ENCODE assay signal across 9 cellular contexts in genomic region chr2:33372940-33373553, GRCh38.
DNase-seq lines count a peak whose midpoint lies in the region; ATAC-seq and TF ChIP-seq lines count a peak whose summit lies in the region.
"Had no signal": no experiment of that assay in that cellular context is flagged by ENCODE, and none has a peak within 500 bp of the region (broad histone marks: within the 10 kb centered on the region; RNA-seq: fewer than 3 reads in every experiment).

No MANE protein-coding gene starts in this region.

- no peaks in the 10 kb centered on the region for H3K4me1 ChIP-seq in CD4-positive, alpha-beta memory T cell (ENCODE audit: insufficient read depth, low read length)
- H3K4me1 ChIP-seq in hepatocyte (ENCODE audit: insufficient read depth), result no peaks in the 10 kb centered on the region

- H3K27me3 ChIP-seq in CD4-positive, alpha-beta memory T cell (ENCODE audit: insufficient read depth, low read length), result no peaks in the 10 kb centered on the region
- H3K27me3 ChIP-seq in WERI-Rb-1 (ENCODE audit: insufficient read depth, low read depth, severe bottlenecking), result no peaks in the 10 kb centered on the region
- no peaks in the 10 kb centered on the region for H3K27me3 ChIP-seq in hepatocyte
- H3K27me3 ChIP-seq: SJSA1 had no signal

- H4K20me1 ChIP-seq in hepatocyte (ENCODE audit: insufficient read depth, poor library complexity, severe bottlenecking), result no peaks in the 10 kb centered on the region

- TF ChIP-seq CTCF in WERI-Rb-1 (IDR thresholded peaks at IDR 0.05; ENCODE audit: low read depth, low read length) (peak; percentile 63), hepatocyte (IDR thresholded peaks at IDR 0.05; ENCODE audit: poor library complexity) (peak; percentile 82)

- no peak overlapping the region for H3K4me3 Mint-ChIP-seq in CD4-positive, alpha-beta memory T cell
- no peak overlapping the region for H3K4me3 Mint-ChIP-seq in T-helper 2 cell treated with Interferon-gamma antibody and Interleukin-4, amounts not matched to agents 5 μg/mL and 100 μg/mL, for 36 hours

- H3K27ac ChIP-seq in CD4-positive, alpha-beta memory T cell (ENCODE audit: low read depth, low read length), result no peak overlapping the region
- H3K27ac ChIP-seq in WERI-Rb-1 (no peak overlapping the region), hepatocyte (no peak overlapping the region)
- H3K27ac ChIP-seq: SJSA1 had no signal

- H3K9me2 ChIP-seq in hepatocyte (replicated peaks; ENCODE audit: insufficient read depth), result no peaks in the 10 kb centered on the region

- 29% methylated on average over 5 of the region's 5 CpGs for whole genome bisulfite sequencing in hepatocyte (ENCODE audit: low lambda C conversion rate, missing lambda C conversion rate)

- POLR2A ChIA-PET in CD4-positive, alpha-beta memory T cell (lab: Charles Lee; ENCODE audit: partially characterized antibody), result no interaction called here

- DNase-seq in CD4-positive, alpha-beta memory T cell, result peak in 4 of 5 donors; percentile 16 to 35 (median 26)
- DNase-seq in NCI-H1092 treated with DMSO at 0.1 percent for 48 hours (lab: John Stamatoyannopoulos, UW), result peak; percentile 23
- DNase-seq in WERI-Rb-1, result peak; percentile 27
- DNase-seq in hepatocyte (ENCODE audit: low spot score), result peak; percentile 58
- DNase-seq in stimulated activated naive CD8-positive, alpha-beta T cell treated with anti-CD3 and anti-CD28 coated beads, Interleukin-15, Interleukin-2, amounts not matched to agents 100 U/mL and 50 U/mL, for 24 hours, result peak; percentile 14
- DNase-seq in T-helper 2 cell treated with Interferon-gamma antibody and Interleukin-4, amounts not matched to agents 5 μg/mL and 100 μg/mL, for 36 hours (ENCODE audit: low spot score), result no peak

- intact Hi-C loops in CD4-positive, alpha-beta memory T cell (cut with micrococcal nuclease), result loop anchor here (2.0 kb wide), 1 partner anchor 210 kb away; no protein-coding TSS in a partner anchor

- no peak overlapping the region for H3K27ac Mint-ChIP-seq in CD4-positive, alpha-beta memory T cell
- no peak overlapping the region for H3K27ac Mint-ChIP-seq in T-helper 2 cell treated with Interferon-gamma antibody and Interleukin-4, amounts not matched to agents 5 μg/mL and 100 μg/mL, for 36 hours

- H3K4me1 Mint-ChIP-seq in CD4-positive, alpha-beta memory T cell, result no peaks in the 10 kb centered on the region
- no peaks in the 10 kb centered on the region for H3K4me1 Mint-ChIP-seq in T-helper 2 cell treated with Interferon-gamma antibody and Interleukin-4, amounts not matched to agents 5 μg/mL and 100 μg/mL, for 36 hours (ENCODE audit: low read depth)

- peaks cover 0 to 2% of the 10 kb centered on the region in 2 donors for H3K27me3 Mint-ChIP-seq in CD4-positive, alpha-beta memory T cell
- peaks cover 1% of the 10 kb centered on the region for H3K27me3 Mint-ChIP-seq in T-helper 2 cell treated with Interferon-gamma antibody and Interleukin-4, amounts not matched to agents 5 μg/mL and 100 μg/mL, for 36 hours (ENCODE audit: low read depth)

- no peak overlapping the region for H3K4me2 ChIP-seq in hepatocyte

- H3K4me3 ChIP-seq in CD4-positive, alpha-beta memory T cell (ENCODE audit: low read length in 2 of 2), result no peak overlapping the region
- H3K4me3 ChIP-seq in WERI-Rb-1 (ENCODE audit: low read depth, low read length), result no peak overlapping the region
- no peak overlapping the region for H3K4me3 ChIP-seq in hepatocyte
- H3K4me3 ChIP-seq: SJSA1 had no signal

- peak; percentile 43 for ATAC-seq in GM18498 (IDR thresholded peaks at IDR 0.05; ENCODE audit: unreplicated experiment)
- no peak for ATAC-seq in stimulated activated naive CD8-positive, alpha-beta T cell treated with anti-CD3 and anti-CD28 coated beads, Interleukin-15, Interleukin-2, amounts not matched to agents 100 U/mL and 50 U/mL, for 24 hours
- no peak for ATAC-seq in GM21576 (IDR thresholded peaks at IDR 0.05; ENCODE audit: unreplicated experiment)

- H3K79me2 ChIP-seq in hepatocyte, result no peaks in the 10 kb centered on the region

- no peaks in the 10 kb centered on the region for H3K9me3 ChIP-seq in CD4-positive, alpha-beta memory T cell (ENCODE audit: control insufficient read depth in 1 of 2, low read length in 2 of 2)
- H3K9me3 ChIP-seq in WERI-Rb-1 (ENCODE audit: severe bottlenecking), result no peaks in the 10 kb centered on the region
- no peaks in the 10 kb centered on the region for H3K9me3 ChIP-seq in hepatocyte (ENCODE audit: low read depth)
- H3K9me3 ChIP-seq: SJSA1 had no signal

- H2AFZ ChIP-seq in hepatocyte, result no peak overlapping the region

- no peaks in the 10 kb centered on the region for H3K9me3 Mint-ChIP-seq in CD4-positive, alpha-beta memory T cell
- H3K9me3 Mint-ChIP-seq in T-helper 2 cell treated with Interferon-gamma antibody and Interleukin-4, amounts not matched to agents 5 μg/mL and 100 μg/mL, for 36 hours, result no peaks in the 10 kb centered on the region

- CTCF ChIA-PET in CD4-positive, alpha-beta memory T cell (lab: Charles Lee; ENCODE audit: partially characterized antibody), result interaction anchor here (0.9 to 2.9 kb wide), 6 partner anchors 11 to 226 kb away, joined by 3 to 11 read pairs (median 3); partner anchors contain the start of gene FAM98A

- no peaks in the 10 kb centered on the region for H3K36me3 Mint-ChIP-seq in CD4-positive, alpha-beta memory T cell
- no peaks in the 10 kb centered on the region for H3K36me3 Mint-ChIP-seq in T-helper 2 cell treated with Interferon-gamma antibody and Interleukin-4, amounts not matched to agents 5 μg/mL and 100 μg/mL, for 36 hours (ENCODE audit: low read depth)

- H3K36me3 ChIP-seq in CD4-positive, alpha-beta memory T cell (ENCODE audit: insufficient read depth, low read length), result no peaks in the 10 kb centered on the region
- H3K36me3 ChIP-seq in WERI-Rb-1 (no peaks in the 10 kb centered on the region), hepatocyte (replicated peaks; ENCODE audit: insufficient read depth, low read depth) (no peaks in the 10 kb centered on the region)
- H3K36me3 ChIP-seq: SJSA1 had no signal
